In the genomic region with DNA sequence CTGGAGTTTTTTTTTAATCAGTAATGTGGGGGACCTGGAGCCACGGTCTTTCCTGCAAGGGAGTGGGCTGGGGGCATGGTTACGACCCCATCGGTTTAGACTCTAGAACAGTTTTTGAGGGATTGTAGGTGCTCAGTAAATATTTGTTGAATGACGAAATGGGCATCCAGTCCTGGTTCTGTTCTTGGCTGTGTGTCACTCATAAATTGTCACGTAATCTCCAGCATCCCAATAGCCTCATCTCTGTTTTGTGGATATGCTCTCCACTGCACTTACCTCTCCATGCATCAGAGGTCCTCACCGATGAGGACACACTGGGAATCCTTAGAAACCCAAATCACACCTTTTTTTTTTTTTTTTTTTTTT, we compare ENCODE assay signal across 1 cellular context.
TF ChIP-seq lines count a peak whose summit lies in the region.

No MANE protein-coding gene starts in this region.

TF ChIP-seq in H1, 55 proteins besides CTCF, POLR2A, EP300 and RAD21:
- TF ChIP-seq NRF1 (IDR thresholded peaks at IDR 0.05; ENCODE audit: low read depth, low read length) (no peak), RXRA (IDR thresholded peaks at IDR 0.05; ENCODE audit: insufficient read depth, low read depth, low read length) (no peak), GTF2F1 (IDR thresholded peaks at IDR 0.05; ENCODE audit: borderline replicate concordance, low read depth, low read length) (no peak), TEAD4 (IDR thresholded peaks at IDR 0.05; ENCODE audit: low read depth, low read length) (no peak)
